Comparison of ENCODE assay signal across 8 cellular contexts in the genomic region with DNA sequence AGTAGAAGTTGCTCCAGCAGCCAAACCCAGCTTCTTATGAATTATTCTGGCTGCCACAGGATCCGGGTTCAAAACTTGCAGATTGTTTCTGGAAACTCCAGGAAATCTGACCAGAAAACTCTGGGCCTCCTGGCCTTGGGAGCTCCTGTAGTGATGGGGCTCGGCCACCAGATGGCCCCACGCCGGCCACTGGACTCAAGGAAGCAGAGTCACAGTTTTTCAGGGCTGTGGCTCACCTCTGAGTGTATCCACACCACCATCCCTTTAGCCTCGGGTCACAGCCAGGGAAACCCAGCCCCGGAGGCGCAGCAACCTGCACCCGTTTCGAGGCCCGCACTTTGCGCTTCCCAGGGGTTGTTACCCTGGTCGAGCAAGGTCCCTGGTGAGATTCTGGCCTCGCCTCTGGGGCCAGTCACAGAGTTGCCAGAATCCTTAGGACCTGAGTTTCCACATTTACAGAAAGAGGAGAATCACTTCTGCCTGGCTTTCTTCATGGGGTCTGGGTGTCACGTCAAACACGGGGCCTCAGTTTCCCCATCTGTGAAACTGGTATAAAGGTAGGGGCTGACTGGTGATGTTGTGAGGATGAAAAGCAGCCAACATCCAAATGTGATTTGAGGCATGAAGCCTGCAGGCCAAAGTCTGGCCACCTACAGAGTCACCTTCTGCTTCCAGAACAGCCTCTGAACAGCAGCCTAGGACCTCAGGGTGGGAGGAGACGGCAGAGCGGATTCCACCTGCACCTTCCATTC. TPM values are rescaled to one million over a fixed set of nuclear protein-coding genes. Genes with fewer than 3 reads are reported as not detected.
DNase-seq lines count a peak whose midpoint lies in the region; ATAC-seq and TF ChIP-seq lines count a peak whose summit lies in the region.

No MANE protein-coding gene starts in this region.

- WGBS in right cardiac atrium: 25% methylated on average over 17 of the region's 17 CpGs

- H3K4me3 ChIP-seq in HFF-Myc (replicated peaks; ENCODE audit: low read depth, low read length) (no peak overlapping the region), SJSA1 (no peak overlapping the region), right cardiac atrium (ENCODE audit: low read length) (no peak overlapping the region)

- intact Hi-C loops in right cardiac atrium (cut with DNase I): loop anchor here in 2 of 4 donors (5.0 kb wide), 3 partner anchors 83 to 233 kb away; a partner anchor contains a TSS

- H3K4me1 ChIP-seq in SJSA1 (replicated peaks): peaks cover 32% of the 10 kb centered on the region
- H3K4me1 ChIP-seq in right cardiac atrium (ENCODE audit: control insufficient read depth, insufficient read depth, low read length): peaks cover 8% of the 10 kb centered on the region

- no peaks in the 10 kb centered on the region for H3K9me3 ChIP-seq in SJSA1 (replicated peaks)
- no peaks in the 10 kb centered on the region for H3K9me3 ChIP-seq in right cardiac atrium (ENCODE audit: control insufficient read depth, low read length)

- H3K27ac ChIP-seq in SJSA1 (no peak overlapping the region), right cardiac atrium (ENCODE audit: low read length) (peak overlapping the region; percentile 69)

- H3K27me3 ChIP-seq in SJSA1 (replicated peaks) (no peaks in the 10 kb centered on the region), right cardiac atrium (ENCODE audit: control insufficient read depth, insufficient read depth) (no peaks in the 10 kb centered on the region)

- in situ Hi-C loops in Caki2 (cut with HindIII; ENCODE audit: low pct_unique_long_range_greater_than_20kb, low sequenced_read_pairs): no loop called here

- ATAC-seq in right cardiac atrium: peak; percentile 53
- no peak for ATAC-seq in HG03565 (IDR thresholded peaks at IDR 0.05; ENCODE audit: unreplicated experiment)
- ATAC-seq in HG02571 (IDR thresholded peaks at IDR 0.05; ENCODE audit: unreplicated experiment): no peak

- no peaks in the 10 kb centered on the region for H3K36me3 ChIP-seq in SJSA1

- DNase-seq in Caki2 (ENCODE audit: low read depth) (peak; percentile 55), HFF-Myc (ENCODE audit: extremely low read depth, low read depth) (peak; percentile 29), SJSA1 (ENCODE audit: low read depth in 1 of 2, low spot score in 2 of 2) (peak; percentile 59 to 79), amygdala (lab: John Stamatoyannopoulos, UW) (peak in 30 of 56 donors; percentile 2 to 72 (median 20)), right cardiac atrium (peak; percentile 79 to 93 (median 93)), renal cortical epithelial cell (ENCODE audit: low read depth) (peak; percentile 59)

- TF ChIP-seq CTCF in HFF-Myc (IDR thresholded peaks at IDR 0.05; ENCODE audit: low read depth, low read length, missing control alignments): peak; percentile 93

RNA-seq across cellular contexts. Expression of a gene that starts 53.5 kb away (rescaled TPM):
- total RNA-seq in Caki2 (2014; rRNA removed; shearing (Covaris generic); ENCODE audit: low replicate concordance): not detected in 2 replicates
- 0.25 and 1.3 TPM in 2 replicates for total RNA-seq in SJSA1 (2014; rRNA removed; shearing (Covaris generic))
- total RNA-seq in right cardiac atrium (not detected), renal cortical epithelial cell (0.35 and 0.50 TPM in 2 replicates)
- not detected for polyA plus RNA-seq in right cardiac atrium

Comparison
In these comparisons a context has a peak if more than half of its experiments do, and no peak if none do; other contexts are left out.
1. DNase-seq: peak in every context shown above with its lines; median percentile 93 in right cardiac atrium; 69 in SJSA1; 59 in renal cortical epithelial cell; 55 in Caki2; 29 in HFF-Myc; 20 in amygdala.
2. ATAC-seq: peak in right cardiac atrium (2 of 2); none in HG03565 (single experiment) and HG02571 (single experiment).